Comparison of ENCODE assay signal across 14 cellular contexts in the genomic region with DNA sequence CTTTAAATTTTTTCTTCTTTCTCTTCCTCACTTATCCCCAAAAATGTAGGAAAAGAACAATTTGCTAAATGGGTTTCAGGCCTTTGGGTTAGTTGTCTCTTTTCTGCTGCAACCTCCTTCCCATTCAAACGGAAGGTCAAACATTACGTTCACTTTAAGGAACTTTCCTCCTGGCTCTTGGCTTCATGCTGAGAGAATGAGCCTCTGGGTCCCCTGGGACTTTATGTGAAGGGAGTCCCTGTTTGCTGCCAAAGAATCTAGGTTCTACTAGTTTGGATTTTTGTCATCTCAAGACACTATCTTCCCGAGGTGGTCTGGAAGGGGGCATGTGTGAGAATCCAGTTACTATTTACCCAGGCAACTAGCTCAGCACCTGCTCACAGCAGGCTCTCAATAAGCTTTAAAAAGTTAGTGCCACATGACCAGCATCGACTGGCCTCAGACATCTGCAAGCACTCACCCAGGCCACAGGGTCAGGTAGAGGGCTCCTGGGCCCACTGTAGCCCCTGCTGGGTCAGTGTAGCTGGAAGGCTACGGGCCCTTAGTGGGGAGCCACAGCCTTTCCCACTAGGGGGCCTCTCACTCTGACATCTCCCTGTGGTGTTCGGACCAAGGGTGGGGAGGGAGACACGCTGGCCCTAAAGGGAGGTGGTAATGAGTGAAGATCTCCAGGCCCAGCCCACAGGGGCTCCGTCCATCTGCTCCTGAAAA. TPM values are rescaled to one million over a fixed set of nuclear protein-coding genes. Genes with fewer than 3 reads are reported as not detected.
DNase-seq lines count a peak whose midpoint lies in the region; ATAC-seq and TF ChIP-seq lines count a peak whose summit lies in the region.
"Had no signal": no experiment of that assay in that cellular context is flagged by ENCODE, and none has a peak within 500 bp of the region (broad histone marks: within the 10 kb centered on the region; RNA-seq: fewer than 3 reads in every experiment).

No MANE protein-coding gene starts in this region.

- TF ChIP-seq POLR2A in NB4 (IDR thresholded peaks at IDR 0.05; ENCODE audit: extremely low read depth, insufficient read length) (no peak), adrenal gland (IDR thresholded peaks at IDR 0.05) (no peak)

- H3K27ac Mint-ChIP-seq in neural crest cell (ENCODE audit: unreplicated experiment) = peak overlapping the region; percentile 57
- H3K27ac Mint-ChIP-seq: activated CD4-positive, alpha-beta T cell treated with anti-CD3 and anti-CD28 coated beads, Interleukin-2, amount 10 ng/mL, durations not matched to agents 24 days and 14 days had no signal

- H3K27ac ChIP-seq in brain microvascular endothelial cell = no peak overlapping the region
- no peak overlapping the region for H3K27ac ChIP-seq in adrenal gland

- H3K4me3 ChIP-seq in GM06990 (replicated peaks; ENCODE audit: low read depth, low read length) = no peak overlapping the region
- no peak overlapping the region for H3K4me3 ChIP-seq in NB4 (ENCODE audit: low read depth, low read length)
- no peak overlapping the region for H3K4me3 ChIP-seq in brain microvascular endothelial cell (ENCODE audit: low read depth, low read length)
- H3K4me3 ChIP-seq in adrenal gland = no peak overlapping the region

- WGBS in adrenal gland, 4 donors = 74 to 88% (median 81%) methylated on average over 4 to 8 of the region's 8 CpGs

- TF ChIP-seq CTCF in GM06990 (IDR thresholded peaks at IDR 0.05; ENCODE audit: insufficient read depth, low read length, poor library complexity, severe bottlenecking) = peak; percentile 37
- TF ChIP-seq CTCF in NB4 (IDR thresholded peaks at IDR 0.05; ENCODE audit: low read depth, low read length) = peak; percentile 41
- peak; percentile 59 for TF ChIP-seq CTCF in brain microvascular endothelial cell (IDR thresholded peaks at IDR 0.05; ENCODE audit: low read depth, low read length, missing control alignments)
- TF ChIP-seq CTCF in neural crest cell (conservative IDR thresholded peaks at IDR 0.05) = no peak
- TF ChIP-seq CTCF in adrenal gland (IDR thresholded peaks at IDR 0.05) = no peak

- ATAC-seq in GM18907 (IDR thresholded peaks at IDR 0.05; ENCODE audit: unreplicated experiment) = no peak
- no peak for ATAC-seq in GM18511 (IDR thresholded peaks at IDR 0.05; ENCODE audit: unreplicated experiment)

- H3K9me3 ChIP-seq in adrenal gland (replicated peaks in 1 of 3) = no peaks in the 10 kb centered on the region

- no peaks in the 10 kb centered on the region for H3K9me3 Mint-ChIP-seq in neural crest cell
- H3K9me3 Mint-ChIP-seq: activated CD4-positive, alpha-beta T cell treated with anti-CD3 and anti-CD28 coated beads, Interleukin-2, amount 10 ng/mL, durations not matched to agents 24 days and 14 days had no signal

- no peak overlapping the region for H3K4me3 Mint-ChIP-seq in neural crest cell
- H3K4me3 Mint-ChIP-seq: activated CD4-positive, alpha-beta T cell treated with anti-CD3 and anti-CD28 coated beads, Interleukin-2, amount 10 ng/mL, durations not matched to agents 24 days and 14 days had no signal

- intact Hi-C loops in adrenal gland (cut with DNase I) = no loop called here

- H3K4me1 ChIP-seq in adrenal gland (replicated peaks in 1 of 2) = no peaks in the 10 kb centered on the region

- H3K27me3 ChIP-seq in GM06990 (replicated peaks; ENCODE audit: control insufficient read depth, insufficient read depth, low read length) (no peaks in the 10 kb centered on the region; the same call in 1 of the 2 replicates), brain microvascular endothelial cell (replicated peaks) (no peaks in the 10 kb centered on the region), adrenal gland (no peaks in the 10 kb centered on the region)

- no peaks in the 10 kb centered on the region for H3K36me3 Mint-ChIP-seq in neural crest cell (ENCODE audit: low read depth)

- DNase-seq in GM06990 (ENCODE audit: extremely low read depth, insufficient read length) (no peak), NB4 (ENCODE audit: low read depth) (peak; percentile 44), brain microvascular endothelial cell (no peak), neural crest cell (ENCODE audit: low read depth, low spot score) (no peak), adrenal gland (no peak), NCI-H2081 treated with DMSO at 0.1 percent for 48 hours (lab: John Stamatoyannopoulos, UW) (no peak)
- DNase-seq: activated CD4-positive, alpha-beta T cell treated with anti-CD3 and anti-CD28 coated beads, Interleukin-2, amount 10 ng/mL, durations not matched to agents 24 days and 14 days; activated effector memory CD4-positive, alpha-beta T cell treated with anti-CD3 and anti-CD28 coated beads, Interleukin-2, amount 50 U/mL, for 16 hours; NCI-H510A treated with DMSO at 0.1 percent for 48 hours; occipital lobe; stimulated activated CD4-positive, alpha-beta T cell treated with anti-CD3 and anti-CD28 coated beads, Interleukin-1b, Interleukin-23, amount 100 ng/mL, for 48 hours; stimulated activated naive CD4-positive, alpha-beta T cell had no signal

- peaks cover 21% of the 10 kb centered on the region for H3K4me1 Mint-ChIP-seq in neural crest cell
- H3K4me1 Mint-ChIP-seq: activated CD4-positive, alpha-beta T cell treated with anti-CD3 and anti-CD28 coated beads, Interleukin-2, amount 10 ng/mL, durations not matched to agents 24 days and 14 days had no signal

- no peaks in the 10 kb centered on the region for H3K27me3 Mint-ChIP-seq in neural crest cell (ENCODE audit: low read depth)
- H3K27me3 Mint-ChIP-seq: activated CD4-positive, alpha-beta T cell treated with anti-CD3 and anti-CD28 coated beads, Interleukin-2, amount 10 ng/mL, durations not matched to agents 24 days and 14 days had no signal

- H3K36me3 ChIP-seq in GM06990 (ENCODE audit: control insufficient read depth, insufficient read depth, low read length) (no peaks in the 10 kb centered on the region), brain microvascular endothelial cell (replicated peaks) (no peaks in the 10 kb centered on the region), adrenal gland (replicated peaks in 1 of 2) (no peaks in the 10 kb centered on the region)

- in situ Hi-C loops in brain microvascular endothelial cell (cut with HindIII; ENCODE audit: low pct_ligation_motif_present, low sequenced_read_pairs) = no loop called here

RNA-seq across cellular contexts. Expression of a gene that starts 40.5 kb away (rescaled TPM):
- 3.7 and 3.8 TPM in 2 replicates for total RNA-seq in neural crest cell
- total RNA-seq in adrenal gland = 10 to 100 TPM in 1 of 8 donors, 1 to 10 TPM in 7; 1.9 to 11.7 (median 3.9) TPM
- 1 to 10 TPM; 1.2 to 3.0 (median 2.8) TPM for polyA plus RNA-seq in adrenal gland

Comparison
In these comparisons a context has a peak if more than half of its experiments do, and no peak if none do; other contexts are left out.
1. CTCF ChIP-seq: peak in GM06990 (single experiment), NB4 (single experiment) and brain microvascular endothelial cell (single experiment); none in neural crest cell (single experiment) and adrenal gland (0 of 6).